Comparison of ENCODE assay signal across 8 cellular contexts in genomic region chr9:136410500-136411287, GRCh38. TPM values are rescaled to one million over a fixed set of nuclear protein-coding genes. Genes with fewer than 3 reads are reported as not detected.
DNase-seq lines count a peak whose midpoint lies in the region; ATAC-seq, FAIRE-seq and TF ChIP-seq lines count a peak whose summit lies in the region.

TSS of gene ENTR1 (minus strand) at chr9:136410614. CDS start at chr9:136410397, 217 bp downstream.
TSS of gene PMPCA (plus strand) at chr9:136410658. CDS start at chr9:136410669, 11 bp downstream.

- WGBS in pancreas, 2 donors: 0 to 1% methylated on average over 74 to 83 of the region's 83 CpGs
- WGBS in thymus: under 1% methylated on average over 83 of the region's 83 CpGs

- peak within 1 kb of the TSS; percentile 99 for H3K27ac ChIP-seq in cardiac muscle cell
- peak within 1 kb of the TSS; percentile 67 to 74 (median 68) for H3K27ac ChIP-seq in pancreas
- H3K27ac ChIP-seq in thymus (ENCODE audit: low read depth): peak within 1 kb of the TSS; percentile 70

- intact Hi-C loops in pancreas (cut with DNase I): no loop called here

- H3K9me3 Mint-ChIP-seq in activated naive CD8-positive, alpha-beta T cell treated with anti-CD3 and anti-CD28 coated beads, Interleukin-2, amount 50 U/mL, for 24 hours: no peaks in the 10 kb centered on the region

- H3K27me3 ChIP-seq in cardiac muscle cell (no peaks in the 10 kb centered on the region), pancreas (no peaks in the 10 kb centered on the region), thymus (ENCODE audit: control insufficient read depth, insufficient read depth) (no peaks in the 10 kb centered on the region)

- FAIRE-seq in pancreas (lab: Jason Lieb, UNC): no peak

- TF ChIP-seq CTCF in GM10266 (IDR thresholded peaks at IDR 0.05; ENCODE audit: control insufficient read depth, insufficient read depth, low read depth, missing control alignments): no peak
- no peak for TF ChIP-seq CTCF in cardiac muscle cell (IDR thresholded peaks at IDR 0.05; ENCODE audit: low read depth, low read length)
- no peak for TF ChIP-seq CTCF in pancreas (IDR thresholded peaks at IDR 0.05)

- ATAC-seq in HG02642 (IDR thresholded peaks at IDR 0.05; ENCODE audit: poor library complexity, unreplicated experiment) (peak; percentile 88), pancreas (peak; percentile 91 to 97 (median 96))
- peak; percentile 65 for ATAC-seq in activated naive CD8-positive, alpha-beta T cell treated with anti-CD3 and anti-CD28 coated beads, Interleukin-2, amount 50 U/mL, for 24 hours

- H3K4me3 ChIP-seq in cardiac muscle cell (peak within 1 kb of the TSS; percentile 99), pancreas (peak within 1 kb of the TSS; percentile 72 to 97 (median 89)), thymus (ENCODE audit: low read length) (peak within 1 kb of the TSS; percentile 79)

- peak; percentile 99 for DNase-seq in GM10266 (ENCODE audit: extremely low spot score)
- DNase-seq in NCI-H128 (lab: John Stamatoyannopoulos, UW; ENCODE audit: unreplicated experiment): peak; percentile 65
- DNase-seq in T follicular helper cell (ENCODE audit: low read depth): peak; percentile 93
- peak; percentile 99 for DNase-seq in activated naive CD8-positive, alpha-beta T cell treated with anti-CD3 and anti-CD28 coated beads, Interleukin-2, amount 50 U/mL, for 24 hours
- peak; percentile 92 to 93 for DNase-seq in cardiac muscle cell (ENCODE audit: low read depth in 1 of 2, low spot score in 1 of 2)
- peak; percentile 88 to 97 (median 92) for DNase-seq in pancreas

- no peaks in the 10 kb centered on the region for H3K27me3 Mint-ChIP-seq in activated naive CD8-positive, alpha-beta T cell treated with anti-CD3 and anti-CD28 coated beads, Interleukin-2, amount 50 U/mL, for 24 hours

- H3K36me3 Mint-ChIP-seq in activated naive CD8-positive, alpha-beta T cell treated with anti-CD3 and anti-CD28 coated beads, Interleukin-2, amount 50 U/mL, for 24 hours (ENCODE audit: low read depth): peaks cover 59% of the 10 kb centered on the region

- H3K36me3 ChIP-seq in cardiac muscle cell (peaks cover 30% of the 10 kb centered on the region), pancreas (peaks cover 0 to 31% (median 11%) of the 10 kb centered on the region in 3 donors), thymus (ENCODE audit: control insufficient read depth, insufficient read depth) (peaks cover 44% of the 10 kb centered on the region)

- peak within 1 kb of the TSS; percentile 93 for H3K27ac Mint-ChIP-seq in activated naive CD8-positive, alpha-beta T cell treated with anti-CD3 and anti-CD28 coated beads, Interleukin-2, amount 50 U/mL, for 24 hours

- H3K4me1 ChIP-seq in cardiac muscle cell (ENCODE audit: low read depth) (peaks cover 12% of the 10 kb centered on the region), pancreas (peaks cover 0 to 15% (median 13%) of the 10 kb centered on the region in 3 donors), thymus (ENCODE audit: control insufficient read depth, insufficient read depth, low read length) (peaks cover 12% of the 10 kb centered on the region)

- H3K9me3 ChIP-seq in cardiac muscle cell (ENCODE audit: low read depth) (no peaks in the 10 kb centered on the region), pancreas (no peaks in the 10 kb centered on the region), thymus (ENCODE audit: control insufficient read depth) (no peaks in the 10 kb centered on the region)

- peak within 1 kb of the TSS; percentile 98 for H3K4me3 Mint-ChIP-seq in activated naive CD8-positive, alpha-beta T cell treated with anti-CD3 and anti-CD28 coated beads, Interleukin-2, amount 50 U/mL, for 24 hours

- peaks cover 50% of the 10 kb centered on the region for H3K4me1 Mint-ChIP-seq in activated naive CD8-positive, alpha-beta T cell treated with anti-CD3 and anti-CD28 coated beads, Interleukin-2, amount 50 U/mL, for 24 hours

RNA-seq across cellular contexts. Expression of gene ENTR1, which starts in this region (rescaled TPM):
- 25.6 and 38.3 TPM in 2 replicates for total RNA-seq in cardiac muscle cell
- 25.5 and 30.2 TPM in 2 replicates for polyA plus RNA-seq in cardiac muscle cell
- total RNA-seq in pancreas: 10 to 100 TPM; 13.8 to 29.1 (median 20.4) TPM
- 10 to 100 TPM; 34.9 to 36.6 TPM for polyA plus RNA-seq in pancreas
- 60.3 TPM for polyA plus RNA-seq in thymus

RNA-seq across cellular contexts. Expression of gene PMPCA, which starts in this region (rescaled TPM):
- total RNA-seq in cardiac muscle cell (73.5 and 74.5 TPM in 2 replicates), pancreas (10 to 100 TPM; 16.3 to 23.7 (median 17.4) TPM)
- polyA plus RNA-seq in cardiac muscle cell (128 and 146 TPM in 2 replicates), pancreas (10 to 100 TPM; 43.0 to 51.4 TPM), thymus (52.3 TPM)

Comparison
In these comparisons a context has a peak if more than half of its experiments do, and no peak if none do; other contexts are left out.
1. Peak in every context shown above with its lines: DNase-seq, ATAC-seq, H3K4me3 ChIP-seq and H3K27ac ChIP-seq.